32 cellular contexts compared by ENCODE assay signal in the genomic region with DNA sequence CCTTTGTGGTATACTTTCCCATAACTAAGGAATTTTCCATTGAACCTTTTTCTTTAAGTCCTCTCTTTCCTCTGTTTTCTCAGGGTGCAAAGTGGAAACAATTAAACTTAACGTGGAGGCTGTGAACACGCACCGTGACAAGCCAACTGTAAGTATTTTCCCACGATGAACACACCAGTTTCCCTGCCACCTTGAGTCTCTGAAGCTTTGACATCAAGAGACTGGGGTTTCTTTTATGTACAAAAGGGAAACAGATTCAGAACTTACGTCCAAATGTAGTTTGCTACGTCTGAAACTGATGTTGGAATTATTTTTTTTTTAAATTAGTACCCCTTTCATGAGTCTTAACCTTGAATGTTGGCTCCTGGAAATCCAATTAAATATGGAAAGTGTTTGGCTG. TPM values are rescaled to one million over a fixed set of nuclear protein-coding genes. Genes with fewer than 3 reads are reported as not detected.
"Had no signal": no experiment of that assay in that cellular context is flagged by ENCODE, and none has a peak within 500 bp of the region (broad histone marks: within the 10 kb centered on the region; RNA-seq: fewer than 3 reads in every experiment).

No MANE protein-coding gene starts in this region.

- H3K4me1 ChIP-seq: right lobe of liver, tibial artery had no signal

- H3K9me3 ChIP-seq: heart right ventricle, ovary, right lobe of liver, tibial artery, upper lobe of right lung had no signal

- H3K27ac ChIP-seq: ovary, right lobe of liver, tibial artery, upper lobe of right lung had no signal

- H3K4me3 ChIP-seq: heart right ventricle, lung, ovary, right lobe of liver, tibial artery, upper lobe of right lung had no signal

- ATAC-seq: esophagus mucosa, left lobe of liver had no signal

- DNase-seq: activated CD4-positive, alpha-beta T cell treated with anti-CD3 and anti-CD28 coated beads for 36 hours; activated CD4-positive, CD25-positive, alpha-beta regulatory T cell; activated CD8-positive, alpha-beta memory T cell treated with anti-CD3 and anti-CD28 coated beads for 24 hours; activated effector memory CD4-positive, alpha-beta T cell treated with anti-CD3 and anti-CD28 coated beads, Interleukin-2, amount 50 U/mL, for 16 hours; activated naive CD4-positive, alpha-beta T cell treated with anti-CD3 and anti-CD28 coated beads, Interleukin-2, amount 50 U/mL, for 16 hours; amygdala; caudate nucleus; cortex of kidney; foreskin fibroblast; heart right ventricle; kidney glomerular epithelial cell; mesendoderm; ovary; right lobe of liver; stimulated activated CD4-positive, alpha-beta T cell treated with anti-CD3 and anti-CD28 coated beads, Interleukin-12 subunit alpha, Interleukin-12 subunit beta, amount 100 ng/mL, for 4 hours; stimulated activated CD4-positive, alpha-beta T cell treated with anti-CD3 and anti-CD28 coated beads, Interleukin-4, amount 100 ng/mL, for 1 hour; stimulated activated naive CD8-positive, alpha-beta T cell treated with anti-CD3 and anti-CD28 coated beads, Interleukin-15, amount 100 ng/mL, for 72 hours; substantia nigra; tibial artery; upper lobe of right lung had no signal

- H3K27ac Mint-ChIP-seq: activated T-helper 1 cell treated with anti-CD3 and anti-CD28 coated beads, Interleukin-12 subunit alpha, Interleukin-12 subunit beta, Interleukin-2, Interleukin-4 antibody, amounts not matched to agents 30 ng/mL and 10 ng/mL and 1 ng/mL, durations not matched to agents 14 hours and 24 hours and 36 hours; endodermal cell had no signal

- H3K27me3 Mint-ChIP-seq: activated CD4-positive, alpha-beta T cell treated with anti-CD3 and anti-CD28 coated beads for 36 hours; progenitor cell of endocrine pancreas; stimulated activated naive CD8-positive, alpha-beta T cell treated with anti-CD3 and anti-CD28 coated beads, Interleukin-15, amount 100 ng/mL, for 72 hours had no signal

- H3K27me3 ChIP-seq: heart right ventricle, ovary, right lobe of liver, tibial artery, upper lobe of right lung had no signal

- H3K36me3 ChIP-seq: ovary had no signal

- H3K4me3 Mint-ChIP-seq: activated CD4-positive, alpha-beta T cell treated with anti-CD3 and anti-CD28 coated beads for 36 hours; activated T-helper 1 cell treated with anti-CD3 and anti-CD28 coated beads, Interleukin-12 subunit alpha, Interleukin-12 subunit beta, Interleukin-2, Interleukin-4 antibody, amounts not matched to agents 30 ng/mL and 10 ng/mL and 1 ng/mL, durations not matched to agents 14 hours and 24 hours and 36 hours; endodermal cell; nephron progenitor cell; stimulated activated naive CD8-positive, alpha-beta T cell treated with anti-CD3 and anti-CD28 coated beads, Interleukin-15, amount 100 ng/mL, for 72 hours had no signal

RNA-seq across cellular contexts. Expression of a gene that starts 17.2 kb away (rescaled TPM):
- total RNA-seq: chondrocyte, endodermal cell, esophagus mucosa, myocyte, progenitor cell of endocrine pancreas, renal cortical epithelial cell, skeletal muscle tissue had no signal

RNA-seq across cellular contexts. Expression of a gene that starts 32.6 kb away (rescaled TPM):
- total RNA-seq: activated CD4-positive, alpha-beta T cell treated with anti-CD3 and anti-CD28 coated beads for 36 hours; activated T-helper 1 cell treated with anti-CD3 and anti-CD28 coated beads, Interleukin-12 subunit alpha, Interleukin-12 subunit beta, Interleukin-2, Interleukin-4 antibody, amounts not matched to agents 30 ng/mL and 10 ng/mL and 1 ng/mL, durations not matched to agents 14 hours and 24 hours and 36 hours; chondrocyte; endodermal cell; heart right ventricle; myocyte; progenitor cell of endocrine pancreas; T-helper 2 cell treated with Interferon-gamma antibody and Interleukin-4, amounts not matched to agents 100 ng/mL and 5 ng/mL, for 36 hours had no signal
- polyA plus RNA-seq: heart right ventricle had no signal

RNA-seq across cellular contexts. Expression of a gene that starts 38.9 kb away (rescaled TPM):
- total RNA-seq: activated T-helper 1 cell treated with anti-CD3 and anti-CD28 coated beads, Interleukin-12 subunit alpha, Interleukin-12 subunit beta, Interleukin-2, Interleukin-4 antibody, amounts not matched to agents 30 ng/mL and 10 ng/mL and 1 ng/mL, durations not matched to agents 14 hours and 24 hours and 36 hours; skeletal muscle tissue; T-helper 2 cell treated with Interferon-gamma antibody and Interleukin-4, amounts not matched to agents 100 ng/mL and 5 ng/mL, for 36 hours had no signal
